8 cellular contexts compared by ENCODE assay signal in genomic region chr2:219476605-219477578, GRCh38. TPM values are rescaled to one million over a fixed set of nuclear protein-coding genes. Genes with fewer than 3 reads are reported as not detected.
DNase-seq lines count a peak whose midpoint lies in the region; ATAC-seq and TF ChIP-seq lines count a peak whose summit lies in the region.
"Had no signal": no experiment of that assay in that cellular context is flagged by ENCODE, and none has a peak within 500 bp of the region (broad histone marks: within the 10 kb centered on the region; RNA-seq: fewer than 3 reads in every experiment).

No MANE protein-coding gene starts in this region.

- no peak overlapping the region for H3K9ac ChIP-seq in neural progenitor cell

- no peaks in the 10 kb centered on the region for H3K9me3 ChIP-seq in ectodermal cell (ENCODE audit: control insufficient read depth, low read length)
- no peaks in the 10 kb centered on the region for H3K9me3 ChIP-seq in neural progenitor cell (ENCODE audit: low read depth)
- H3K9me3 ChIP-seq: heart right ventricle had no signal

- H3K4me1 Mint-ChIP-seq in HFFc6 (ENCODE audit: low read depth): peaks cover 14% of the 10 kb centered on the region
- H3K4me1 Mint-ChIP-seq in neural progenitor cell: peaks cover 26% of the 10 kb centered on the region

- peak overlapping the region; percentile 28 for H3K4me3 ChIP-seq in ectodermal cell (ENCODE audit: insufficient read depth, low read depth, low read length)
- peak overlapping the region; percentile 53 for H3K4me3 ChIP-seq in neural progenitor cell
- H3K4me3 ChIP-seq: heart right ventricle had no signal

- no peaks in the 10 kb centered on the region for H4K20me1 ChIP-seq in neural progenitor cell (ENCODE audit: low read depth)

- H3K9me3 Mint-ChIP-seq in HFFc6: no peaks in the 10 kb centered on the region
- no peaks in the 10 kb centered on the region for H3K9me3 Mint-ChIP-seq in neural progenitor cell
- H3K9me3 Mint-ChIP-seq: activated T-cell treated with anti-CD3 and anti-CD28 coated beads, Interleukin-2, amount 50 U/mL, for 72 hours had no signal

- 32% methylated on average over 29 of the region's 29 CpGs for WGBS in ectodermal cell, 2 experiments

- DNase-seq in HFFc6: no peak
- peak; percentile 85 for DNase-seq in neural progenitor cell (ENCODE audit: low spot score)
- no peak for DNase-seq in activated naive CD4-positive, alpha-beta T cell treated with anti-CD3 and anti-CD28 coated beads, Interleukin-2, amount 50 U/mL, for 16 hours
- DNase-seq in MV-4-11 (lab: John Stamatoyannopoulos, UW): no peak

- H3K27me3 Mint-ChIP-seq in HFFc6 (ENCODE audit: insufficient read depth) (peaks cover 4% of the 10 kb centered on the region), neural progenitor cell (ENCODE audit: insufficient read depth, low read depth) (peaks cover 5% of the 10 kb centered on the region)

- no peak for ATAC-seq in GM18520 (IDR thresholded peaks at IDR 0.05; ENCODE audit: unreplicated experiment)

- H3F3A ChIP-seq in neural progenitor cell (ENCODE audit: low read depth): no peaks in the 10 kb centered on the region

- H3K79me2 ChIP-seq in neural progenitor cell (ENCODE audit: low read depth): no peaks in the 10 kb centered on the region

- H3K27me3 ChIP-seq in ectodermal cell (ENCODE audit: control insufficient read depth, insufficient read depth, low read length, poor library complexity, severe bottlenecking): peaks cover 3% of the 10 kb centered on the region
- peaks cover 17% of the 10 kb centered on the region for H3K27me3 ChIP-seq in neural progenitor cell

- H3K36me3 ChIP-seq in ectodermal cell (ENCODE audit: control insufficient read depth, insufficient read depth, low read length): no peaks in the 10 kb centered on the region
- no peaks in the 10 kb centered on the region for H3K36me3 ChIP-seq in neural progenitor cell

- H3K4me2 ChIP-seq in neural progenitor cell: peak overlapping the region; percentile 88

- H3K27ac Mint-ChIP-seq in HFFc6 (peak overlapping the region; percentile 45; the same call in 1 of the 2 replicates), neural progenitor cell (peak overlapping the region; percentile 29)

- H3K4me1 ChIP-seq in ectodermal cell (ENCODE audit: control insufficient read depth, insufficient read depth, low read length) (no peaks in the 10 kb centered on the region), neural progenitor cell (peaks cover 5% of the 10 kb centered on the region)

- H3K36me3 Mint-ChIP-seq in HFFc6 (ENCODE audit: low read depth): peaks cover 10% of the 10 kb centered on the region; the same call in 1 of the 2 replicates
- peaks cover 3% of the 10 kb centered on the region for H3K36me3 Mint-ChIP-seq in neural progenitor cell

- TF ChIP-seq CTCF in HFFc6 (IDR thresholded peaks at IDR 0.05): no peak
- TF ChIP-seq CTCF in neural progenitor cell (IDR thresholded peaks at IDR 0.05): no peak

- H2AFZ ChIP-seq in neural progenitor cell (replicated peaks): peak overlapping the region; percentile 67

- no peak overlapping the region for H3K4me3 Mint-ChIP-seq in HFFc6
- peak overlapping the region; percentile 78 for H3K4me3 Mint-ChIP-seq in neural progenitor cell

- H3K27ac ChIP-seq in ectodermal cell (ENCODE audit: insufficient read depth, low read depth, low read length, poor library complexity, severe bottlenecking): no peak overlapping the region
- no peak overlapping the region for H3K27ac ChIP-seq in neural progenitor cell

RNA-seq across cellular contexts. Expression of gene GMPPA, which starts 21.8 kb away (rescaled TPM):
- total RNA-seq in HFFc6 (2021; fragmentation: NEBNext Ultra II Directional; extraction: Animal tissue kit (Norgen Biotek cat#: 25700)): 10 to 100 TPM; 68.9 to 85.3 (median 74.1) TPM
- polyA plus RNA-seq in ectodermal cell (2013, experiment 1 of 4): 25.1 TPM
- 26.5 TPM for polyA plus RNA-seq in ectodermal cell (2013, experiment 2 of 4)
- 20.1 TPM for polyA plus RNA-seq in ectodermal cell (2013, experiment 3 of 4)
- polyA plus RNA-seq in ectodermal cell (2013, experiment 4 of 4): 19.6 TPM
- 23.8 and 49.3 TPM in 2 replicates for total RNA-seq in neural progenitor cell (ENCODE audit: low replicate concordance)

RNA-seq across cellular contexts. Expression of gene ASIC4, which starts 37.4 kb away (rescaled TPM):
- under 1 TPM in 3 of 6 experiments, not detected in 3; 0.05 to 0.19 (median 0.07) TPM for total RNA-seq in HFFc6 (2021; fragmentation: NEBNext Ultra II Directional; extraction: Animal tissue kit (Norgen Biotek cat#: 25700))
- 0.80 TPM for polyA plus RNA-seq in ectodermal cell (2013, experiment 1 of 4)
- polyA plus RNA-seq in ectodermal cell (2013, experiment 2 of 4): 1.1 TPM
- polyA plus RNA-seq in ectodermal cell (2013, experiment 3 of 4): 0.80 TPM
- 1.1 TPM for polyA plus RNA-seq in ectodermal cell (2013, experiment 4 of 4)
- total RNA-seq in neural progenitor cell (ENCODE audit: low replicate concordance): 0.26 and 2.4 TPM in 2 replicates
- polyA plus RNA-seq: heart right ventricle had no signal

RNA-seq across cellular contexts. Expression of gene SPEG, which starts 42.2 kb away (rescaled TPM):
- 10 to 100 TPM; 80.9 to 89.5 (median 84.7) TPM for total RNA-seq in HFFc6 (2021; fragmentation: NEBNext Ultra II Directional; extraction: Animal tissue kit (Norgen Biotek cat#: 25700))
- polyA plus RNA-seq in ectodermal cell (2013, experiment 1 of 4): 19.7 TPM
- polyA plus RNA-seq in ectodermal cell (2013, experiment 2 of 4): 20.8 TPM
- polyA plus RNA-seq in ectodermal cell (2013, experiment 3 of 4): 19.4 TPM
- polyA plus RNA-seq in ectodermal cell (2013, experiment 4 of 4): 25.0 TPM
- total RNA-seq in neural progenitor cell (ENCODE audit: low replicate concordance): 5.6 and 18.4 TPM in 2 replicates

RNA-seq across cellular contexts. Expression of gene DES, which starts 58.7 kb away (rescaled TPM):
- total RNA-seq in HFFc6 (2021; fragmentation: NEBNext Ultra II Directional; extraction: Animal tissue kit (Norgen Biotek cat#: 25700)): under 1 TPM in 5 of 6 experiments, not detected in 1; 0.12 to 0.37 (median 0.19) TPM
- polyA plus RNA-seq in ectodermal cell (2013, experiment 1 of 4): 0.65 TPM
- 0.57 TPM for polyA plus RNA-seq in ectodermal cell (2013, experiment 2 of 4)
- 1.0 TPM for polyA plus RNA-seq in ectodermal cell (2013, experiment 3 of 4)
- polyA plus RNA-seq in ectodermal cell (2013, experiment 4 of 4): 0.45 TPM
- 0.31 TPM in 1 of 2 replicates, not detected in the other for total RNA-seq in neural progenitor cell (ENCODE audit: low replicate concordance)
